ENCODE assay signal across 8 cellular contexts in genomic region chr11:124738713-124739478, GRCh38. TPM values are rescaled to one million over a fixed set of nuclear protein-coding genes. Genes with fewer than 3 reads are reported as not detected.
DNase-seq lines count a peak whose midpoint lies in the region; ATAC-seq and TF ChIP-seq lines count a peak whose summit lies in the region.

No MANE protein-coding gene starts in this region.

- no peak overlapping the region for H2BK120ac ChIP-seq in neuronal stem cell (ENCODE audit: low read depth, low read length)

- no peaks in the 10 kb centered on the region for H3K79me1 ChIP-seq in neuronal stem cell (ENCODE audit: low read depth, low read length)

- H4K91ac ChIP-seq in neuronal stem cell (ENCODE audit: low read depth, low read length, poor library complexity): no peak overlapping the region

- POLR2A ChIA-PET in Caco-2 (lab: Charles Lee): interaction anchor here (0.7 kb wide), 1 partner anchor 9 kb away, joined by 3 read pairs; no protein-coding TSS in a partner anchor

- H3K4me1 Mint-ChIP-seq in Caco-2 (ENCODE audit: low read depth, unreplicated experiment): peaks cover 6% of the 10 kb centered on the region

- H3K4me3 ChIP-seq in Caco-2 (ENCODE audit: low read depth, low read length) (no peak overlapping the region; the same call in 1 of the 2 replicates), NT2/D1 (ENCODE audit: insufficient read length, low read depth) (peak overlapping the region; percentile 15), ectodermal cell (ENCODE audit: insufficient read depth, low read depth, low read length) (peak overlapping the region; percentile 53), neuronal stem cell (ENCODE audit: low read length in 2 of 2) (peak overlapping the region in 1 of 2 donors; percentile 55)

- H3K27ac ChIP-seq in ectodermal cell (ENCODE audit: insufficient read depth, low read depth, low read length, poor library complexity, severe bottlenecking) (no peak overlapping the region), neuronal stem cell (replicated peaks; ENCODE audit: low read length) (no peak overlapping the region)

- no peaks in the 10 kb centered on the region for H3K9me3 Mint-ChIP-seq in Caco-2 (ENCODE audit: unreplicated experiment)

- no peak overlapping the region for H3K23ac ChIP-seq in neuronal stem cell (ENCODE audit: low read depth, low read length, poor library complexity)

- DNase-seq in Caco-2: no peak
- no peak for DNase-seq in NT2/D1 (ENCODE audit: low read depth, low spot score)
- DNase-seq in neuronal stem cell (ENCODE audit: low spot score): no peak
- DNase-seq in NCI-H1417 treated with DMSO at 0.1 percent for 48 hours (lab: John Stamatoyannopoulos, UW): no peak
- no peak for DNase-seq in activated CD8-positive, alpha-beta memory T cell treated with anti-CD3 and anti-CD28 coated beads, Interleukin-2, amount 50 U/mL, for 48 hours
- DNase-seq in anterior cingulate cortex (lab: John Stamatoyannopoulos, UW): no peak

- peak overlapping the region; percentile 78 for H3K4me2 ChIP-seq in neuronal stem cell (ENCODE audit: insufficient read depth, low read length, poor library complexity, severe bottlenecking)

- H4K8ac ChIP-seq in neuronal stem cell (ENCODE audit: low read depth, low read length): no peak overlapping the region

- BruUV-seq in Caco-2 (replicated peaks; lab: Mats Ljungman, UMichigan): no TSS peak

- peak overlapping the region; percentile 65 for H3K4me3 Mint-ChIP-seq in Caco-2 (ENCODE audit: unreplicated experiment)

- peak overlapping the region; percentile 82 for H2AFZ ChIP-seq in neuronal stem cell (ENCODE audit: low read length)

- H3K36me3 ChIP-seq in Caco-2 (ENCODE audit: control insufficient read depth, insufficient read depth, low read length) (no peaks in the 10 kb centered on the region), NT2/D1 (ENCODE audit: insufficient read depth, insufficient read length, low read length) (no peaks in the 10 kb centered on the region), ectodermal cell (ENCODE audit: control insufficient read depth, insufficient read depth, low read length) (no peaks in the 10 kb centered on the region), neuronal stem cell (replicated peaks in 1 of 2; ENCODE audit: control insufficient read depth in 2 of 2, insufficient read depth in 2 of 2, low read length in 2 of 2) (peaks cover 0 to 3% of the 10 kb centered on the region in 2 donors)

- CTCF ChIA-PET in Caco-2 (lab: Charles Lee): interaction anchor here (0.7 to 2.1 kb wide), 8 partner anchors 14 to 137 kb away, joined by 3 to 12 read pairs (median 6); partner anchors contain the start of genes ESAM and TBRG1

- H3K9me3 ChIP-seq in Caco-2: no peaks in the 10 kb centered on the region
- no peaks in the 10 kb centered on the region for H3K9me3 ChIP-seq in NT2/D1 (ENCODE audit: insufficient read depth, low read length)
- H3K9me3 ChIP-seq in ectodermal cell (ENCODE audit: control insufficient read depth, low read length): no peaks in the 10 kb centered on the region
- H3K9me3 ChIP-seq in neuronal stem cell (replicated peaks in 1 of 2; ENCODE audit: control insufficient read depth in 2 of 2, insufficient read depth in 1 of 2, low read depth in 1 of 2, low read length in 2 of 2): peaks cover 0 to 6% of the 10 kb centered on the region in 2 donors

- 81 to 87% methylated on average over 21 of the region's 21 CpGs for WGBS in ectodermal cell, 2 experiments
- no CpG with 5 or more reads among the region's 21 CpGs for WGBS in neuronal stem cell (ENCODE audit: extremely low coverage in 2 of 2, insufficient read length in 2 of 2, insufficient replicate concordance in 1 of 2), 2 donors

- TF ChIP-seq CTCF in Caco-2 (IDR thresholded peaks at IDR 0.05; ENCODE audit: insufficient read depth in 1 of 2, low read depth in 1 of 2, low read length in 1 of 2, severe bottlenecking in 1 of 2, unreplicated experiment in 1 of 2): no peak

- peak overlapping the region; percentile 4 for H3K18ac ChIP-seq in neuronal stem cell (ENCODE audit: low read length)

- H2BK15ac ChIP-seq in neuronal stem cell (ENCODE audit: low read length): no peak overlapping the region

- H3K36me3 Mint-ChIP-seq in Caco-2 (ENCODE audit: insufficient read depth, unreplicated experiment): no peaks in the 10 kb centered on the region

- H2AK5ac ChIP-seq in neuronal stem cell (ENCODE audit: low read depth, low read length): no peak overlapping the region

- intact Hi-C loops in Caco-2 (cut with micrococcal nuclease; ENCODE audit: unreplicated experiment): loop anchor here (1.0 kb wide), 5 partner anchors 8 to 66 kb away; partner anchors contain the start of genes SIAE and SPA17

- H3K27me3 ChIP-seq in Caco-2 (replicated peaks; ENCODE audit: control insufficient read depth, insufficient read depth, low read length) (peaks cover 8% of the 10 kb centered on the region), NT2/D1 (ENCODE audit: insufficient read depth, insufficient read length) (peaks cover 73% of the 10 kb centered on the region), ectodermal cell (ENCODE audit: control insufficient read depth, insufficient read depth, low read length, poor library complexity, severe bottlenecking) (peaks cover 72% of the 10 kb centered on the region), neuronal stem cell (ENCODE audit: control insufficient read depth in 3 of 3, insufficient read depth in 3 of 3, low read depth in 1 of 3, low read length in 3 of 3) (peaks cover 3 to 58% (median 15%) of the 10 kb centered on the region in 3 experiments)

- no peak overlapping the region for H2BK5ac ChIP-seq in neuronal stem cell (ENCODE audit: low read length)

- no peak overlapping the region for H3K27ac Mint-ChIP-seq in Caco-2 (ENCODE audit: unreplicated experiment)

- ATAC-seq in GM21529 (IDR thresholded peaks at IDR 0.05; ENCODE audit: unreplicated experiment): no peak

- H3K27me3 Mint-ChIP-seq in Caco-2 (ENCODE audit: insufficient read depth, unreplicated experiment): peaks cover 47% of the 10 kb centered on the region

- H3K14ac ChIP-seq in neuronal stem cell (ENCODE audit: low read length): no peak overlapping the region

- H3K9ac ChIP-seq in NT2/D1 (ENCODE audit: insufficient read length, low read depth) (peak overlapping the region; percentile 56), neuronal stem cell (ENCODE audit: low read depth, low read length, poor library complexity) (no peak overlapping the region)

- H2BK12ac ChIP-seq in neuronal stem cell (ENCODE audit: low read length): no peak overlapping the region

- H3K4me1 ChIP-seq in Caco-2: peaks cover 6% of the 10 kb centered on the region
- no peaks in the 10 kb centered on the region for H3K4me1 ChIP-seq in NT2/D1 (ENCODE audit: insufficient read depth, insufficient read length)
- H3K4me1 ChIP-seq in ectodermal cell (ENCODE audit: control insufficient read depth, insufficient read depth, low read length): peaks cover 22% of the 10 kb centered on the region
- H3K4me1 ChIP-seq in neuronal stem cell (ENCODE audit: control insufficient read depth in 2 of 2, insufficient read depth in 1 of 2, low read depth in 1 of 2, low read length in 2 of 2): peaks cover 14 to 31% of the 10 kb centered on the region in 2 donors

- H3K4ac ChIP-seq in neuronal stem cell (ENCODE audit: low read length): no peak overlapping the region

RNA-seq across cellular contexts. Expression of gene NRGN, which starts 0.8 kb away (rescaled TPM):
- 5.7 and 7.8 TPM in 2 replicates for total RNA-seq in Caco-2 (2022)
- polyA plus RNA-seq in ectodermal cell (2013, experiment 1 of 4): 24.9 TPM
- 18.2 TPM for polyA plus RNA-seq in ectodermal cell (2013, experiment 2 of 4)
- 18.8 TPM for polyA plus RNA-seq in ectodermal cell (2013, experiment 3 of 4)
- polyA plus RNA-seq in ectodermal cell (2013, experiment 4 of 4): 20.1 TPM
- polyA plus RNA-seq in neuronal stem cell (2013, experiment 1 of 2): 11.4 TPM
- polyA plus RNA-seq in neuronal stem cell (2013, experiment 2 of 2): 11.7 TPM

RNA-seq across cellular contexts. Expression of gene VSIG2, which starts 13.2 kb away (rescaled TPM):
- 0.28 TPM in 1 of 2 replicates, not detected in the other for total RNA-seq in Caco-2 (2022)
- polyA plus RNA-seq in ectodermal cell (2013, experiment 1 of 4): not detected
- polyA plus RNA-seq in ectodermal cell (2013, experiment 2 of 4): not detected
- not detected for polyA plus RNA-seq in ectodermal cell (2013, experiment 3 of 4)
- polyA plus RNA-seq in ectodermal cell (2013, experiment 4 of 4): not detected
- polyA plus RNA-seq in neuronal stem cell (2013, experiment 1 of 2): not detected
- not detected for polyA plus RNA-seq in neuronal stem cell (2013, experiment 2 of 2)

RNA-seq across cellular contexts. Expression of gene ESAM, which starts 23.2 kb away (rescaled TPM):
- total RNA-seq in Caco-2 (2022): 5.3 and 6.1 TPM in 2 replicates
- 1.3 TPM for polyA plus RNA-seq in ectodermal cell (2013, experiment 1 of 4)
- 2.4 TPM for polyA plus RNA-seq in ectodermal cell (2013, experiment 2 of 4)
- 1.1 TPM for polyA plus RNA-seq in ectodermal cell (2013, experiment 3 of 4)
- 1.9 TPM for polyA plus RNA-seq in ectodermal cell (2013, experiment 4 of 4)
- 0.07 TPM for polyA plus RNA-seq in neuronal stem cell (2013, experiment 1 of 2)
- polyA plus RNA-seq in neuronal stem cell (2013, experiment 2 of 2): 0.07 TPM
